ENCODE assay signal across 8 cellular contexts in genomic region chr9:131678499-131679111, GRCh38.
DNase-seq lines count a peak whose midpoint lies in the region; ATAC-seq and TF ChIP-seq lines count a peak whose summit lies in the region.

No MANE protein-coding gene starts in this region.

- TF ChIP-seq EP300 in ovary (IDR thresholded peaks at IDR 0.05): no peak
- TF ChIP-seq EP300 in transverse colon (IDR thresholded peaks at IDR 0.05; ENCODE audit: low read depth): peak; percentile 6

- H3K4me1 ChIP-seq in Panc1 (ENCODE audit: control insufficient read depth, insufficient read depth, low read length) (peaks cover 55% of the 10 kb centered on the region), ovary (ENCODE audit: insufficient read depth) (peaks cover 32% of the 10 kb centered on the region), transverse colon (peaks cover 32 to 53% (median 36%) of the 10 kb centered on the region in 4 donors)

- no TSS peak for BruUV-seq in Panc1 (replicated peaks; lab: Mats Ljungman, UMichigan)

- peak; percentile 88 for DNase-seq in AG04449 (ENCODE audit: low read depth, low spot score)
- peak; percentile 83 for DNase-seq in Panc1 (ENCODE audit: low read depth, low spot score)
- peak; percentile 57 to 66 for DNase-seq in activated T-helper 1 cell treated with anti-CD3 and anti-CD28 coated beads, Interleukin-2, amount 50 U/mL, for 16 hours (ENCODE audit: low read depth in 1 of 2, low spot score in 1 of 2)
- peak; percentile 95 for DNase-seq in fibroblast of villous mesenchyme (ENCODE audit: low read depth)
- DNase-seq in ovary: peak in 3 of 5 donors; percentile 45 to 60 (median 50)
- peak; percentile 78 for DNase-seq in transverse colon

- POLR2A ChIA-PET in AG04449 (lab: Yijun Ruan, JAX): interaction anchor here (0.9 to 3.3 kb wide), 7 partner anchors 10 to 53 kb away, joined by 4 to 17 read pairs (median 5); no protein-coding TSS in a partner anchor
- POLR2A ChIA-PET in Panc1 (lab: Charles Lee): interaction anchor here (0.8 kb wide), 1 partner anchor 54 kb away, joined by 5 read pairs; no protein-coding TSS in a partner anchor

- 5 to 18% (median 5%) methylated on average over 5 of the region's 5 CpGs for WGBS in ovary, 3 donors
- 64 to 67% methylated on average over 1 to 5 of the region's 5 CpGs for WGBS in transverse colon (ENCODE audit: low coverage in 1 of 2), 2 donors

- H3K27ac ChIP-seq in Panc1 (ENCODE audit: low read length) (peak overlapping the region; percentile 95), ovary (peak overlapping the region in 1 of 2 donors; percentile 47), transverse colon (peak overlapping the region; percentile 80 to 90 (median 82))

- intact Hi-C loops in Panc1 (cut with micrococcal nuclease; ENCODE audit: unreplicated experiment): loop anchor here (10.0 kb wide), 1 partner anchor 56 kb away; no protein-coding TSS in a partner anchor
- intact Hi-C loops in ovary (cut with DNase I): no loop called here
- intact Hi-C loops in transverse colon (cut with DNase I; ENCODE audit: low total_unique reads): no loop called here

- CTCF ChIA-PET in AG04449 (lab: Yijun Ruan, JAX): interaction anchor here (0.6 to 2.3 kb wide), 17 partner anchors 10 to 88 kb away, joined by 3 to 8 read pairs (median 3); no protein-coding TSS in a partner anchor
- CTCF ChIA-PET in Panc1 (lab: Charles Lee): interaction anchor here (0.6 to 1.0 kb wide), 2 partner anchors 43 to 180 kb away, joined by 4 to 7 read pairs; no protein-coding TSS in a partner anchor

- in situ Hi-C loops in Panc1 (cut with HindIII; ENCODE audit: low pct_unique_long_range_greater_than_20kb, low sequenced_read_pairs): no loop called here
- in situ Hi-C loops in transverse colon (cut with MboI; ENCODE audit: low pct_ligation_motif_present in 1 of 4, low pct_unique_long_range_greater_than_20kb in 1 of 4, low sequenced_read_pairs in 3 of 4): no loop called here

- TF ChIP-seq CTCF in AG04449 (IDR thresholded peaks at IDR 0.05; ENCODE audit: insufficient read depth, low read length, missing control alignments) (no peak), Panc1 (IDR thresholded peaks at IDR 0.05) (no peak), fibroblast of villous mesenchyme (IDR thresholded peaks at IDR 0.05; ENCODE audit: insufficient read depth, low read depth, low read length) (no peak), ovary (IDR thresholded peaks at IDR 0.05) (no peak), transverse colon (IDR thresholded peaks at IDR 0.05) (no peak)

- H3K27me3 ChIP-seq in Panc1 (ENCODE audit: control insufficient read depth, insufficient read depth, low read length) (no peaks in the 10 kb centered on the region), ovary (no peaks in the 10 kb centered on the region), transverse colon (no peaks in the 10 kb centered on the region)

- H3K4me3 ChIP-seq in AG04449 (ENCODE audit: low read depth, low read length): no peak overlapping the region; the same call in 1 of the 2 replicates
- H3K4me3 ChIP-seq in Panc1 (ENCODE audit: low read depth in 2 of 2, low read length in 2 of 2): peak overlapping the region in 1 of 2 experiments; percentile 30; a peak in 2 of 4 replicates
- peak overlapping the region; percentile 12 for H3K4me3 ChIP-seq in fibroblast of villous mesenchyme (ENCODE audit: low read depth, low read length)
- no peak overlapping the region for H3K4me3 ChIP-seq in ovary
- H3K4me3 ChIP-seq in transverse colon: no peak overlapping the region

- no peaks in the 10 kb centered on the region for H3K36me3 ChIP-seq in Panc1 (ENCODE audit: control insufficient read depth, insufficient read depth, low read length)
- H3K36me3 ChIP-seq in ovary: no peaks in the 10 kb centered on the region
- no peaks in the 10 kb centered on the region for H3K36me3 ChIP-seq in transverse colon

- TF ChIP-seq POLR2A in ovary (IDR thresholded peaks at IDR 0.05) (no peak), transverse colon (IDR thresholded peaks at IDR 0.05) (peak; percentile 50)

- H3K9me3 ChIP-seq in Panc1 (ENCODE audit: control insufficient read depth, insufficient read depth, low read depth, low read length) (no peaks in the 10 kb centered on the region), ovary (no peaks in the 10 kb centered on the region), transverse colon (no peaks in the 10 kb centered on the region)

- peak; percentile 67 for ATAC-seq in GM19023 (IDR thresholded peaks at IDR 0.05; ENCODE audit: unreplicated experiment)
- peak; percentile 68 for ATAC-seq in HG03139 (IDR thresholded peaks at IDR 0.05; ENCODE audit: unreplicated experiment)
- peak; percentile 98 for ATAC-seq in Panc1
